In genomic region chr15:88902491-88902835, GRCh38 we compare ENCODE assay signal across 16 cellular contexts.
"Had no signal": no experiment of that assay in that cellular context is flagged by ENCODE, and none has a peak within 500 bp of the region (broad histone marks: within the 10 kb centered on the region; RNA-seq: fewer than 3 reads in every experiment).

No MANE protein-coding gene starts in this region.

- H3K27ac Mint-ChIP-seq: memory B cell, nephron had no signal

- H3K9me3 ChIP-seq: colonic mucosa, right lobe of liver had no signal

- H3K4me2 ChIP-seq: smooth muscle cell had no signal

- H3K4me1 ChIP-seq: right lobe of liver had no signal

- H3K27ac ChIP-seq: colonic mucosa, right lobe of liver had no signal

- ATAC-seq: left ventricle myocardium superior; right lobe of liver; stimulated activated naive CD8-positive, alpha-beta T cell treated with anti-CD3 and anti-CD28 coated beads, Interleukin-15, amount 100 ng/mL, for 72 hours had no signal

- H3K9me3 Mint-ChIP-seq: activated T-cell treated with anti-CD3 and anti-CD28 coated beads, Interleukin-2, amount 50 U/mL, for 24 hours; nephron; stimulated activated naive CD8-positive, alpha-beta T cell treated with anti-CD3 and anti-CD28 coated beads, Interleukin-15, amount 100 ng/mL, for 72 hours had no signal

- DNase-seq: activated CD4-positive, alpha-beta T cell treated with anti-CD3 and anti-CD28 coated beads, Interleukin-2, amount 50 U/mL, for 48 hours; activated CD4-positive, CD25-positive, alpha-beta regulatory T cell treated with anti-CD3 and anti-CD28 coated beads, Interleukin-2, amount 50 U/mL, for 72 hours; activated effector memory CD4-positive, alpha-beta T cell treated with Interleukin-2 at 50 U/mL for 16 hours; activated naive CD4-positive, alpha-beta T cell treated with anti-CD3 and anti-CD28 coated beads, Interleukin-2, amount 50 U/mL, for 16 hours; activated T-cell treated with anti-CD3 and anti-CD28 coated beads, Interleukin-2, amount 50 U/mL, for 24 hours; colonic mucosa; foreskin fibroblast; kidney glomerular epithelial cell; left ventricle myocardium superior; occipital lobe; right lobe of liver; stimulated activated naive CD8-positive, alpha-beta T cell treated with anti-CD3 and anti-CD28 coated beads, Interleukin-15, amount 100 ng/mL, for 72 hours; SW 1271 had no signal

- H3K4me3 Mint-ChIP-seq: activated T-cell treated with anti-CD3 and anti-CD28 coated beads, Interleukin-2, amount 50 U/mL, for 24 hours; memory B cell; nephron; stimulated activated naive CD8-positive, alpha-beta T cell treated with anti-CD3 and anti-CD28 coated beads, Interleukin-15, amount 100 ng/mL, for 72 hours had no signal

- H3K27me3 ChIP-seq: colonic mucosa, right lobe of liver had no signal

- H3K4me3 ChIP-seq: colonic mucosa, right lobe of liver, smooth muscle cell had no signal

- H3K36me3 ChIP-seq: colonic mucosa had no signal

- H3K27me3 Mint-ChIP-seq: activated T-cell treated with anti-CD3 and anti-CD28 coated beads, Interleukin-2, amount 50 U/mL, for 24 hours; stimulated activated naive CD8-positive, alpha-beta T cell treated with anti-CD3 and anti-CD28 coated beads, Interleukin-15, amount 100 ng/mL, for 72 hours had no signal
